Comparison of ENCODE assay signal across 8 cellular contexts in the genomic region with DNA sequence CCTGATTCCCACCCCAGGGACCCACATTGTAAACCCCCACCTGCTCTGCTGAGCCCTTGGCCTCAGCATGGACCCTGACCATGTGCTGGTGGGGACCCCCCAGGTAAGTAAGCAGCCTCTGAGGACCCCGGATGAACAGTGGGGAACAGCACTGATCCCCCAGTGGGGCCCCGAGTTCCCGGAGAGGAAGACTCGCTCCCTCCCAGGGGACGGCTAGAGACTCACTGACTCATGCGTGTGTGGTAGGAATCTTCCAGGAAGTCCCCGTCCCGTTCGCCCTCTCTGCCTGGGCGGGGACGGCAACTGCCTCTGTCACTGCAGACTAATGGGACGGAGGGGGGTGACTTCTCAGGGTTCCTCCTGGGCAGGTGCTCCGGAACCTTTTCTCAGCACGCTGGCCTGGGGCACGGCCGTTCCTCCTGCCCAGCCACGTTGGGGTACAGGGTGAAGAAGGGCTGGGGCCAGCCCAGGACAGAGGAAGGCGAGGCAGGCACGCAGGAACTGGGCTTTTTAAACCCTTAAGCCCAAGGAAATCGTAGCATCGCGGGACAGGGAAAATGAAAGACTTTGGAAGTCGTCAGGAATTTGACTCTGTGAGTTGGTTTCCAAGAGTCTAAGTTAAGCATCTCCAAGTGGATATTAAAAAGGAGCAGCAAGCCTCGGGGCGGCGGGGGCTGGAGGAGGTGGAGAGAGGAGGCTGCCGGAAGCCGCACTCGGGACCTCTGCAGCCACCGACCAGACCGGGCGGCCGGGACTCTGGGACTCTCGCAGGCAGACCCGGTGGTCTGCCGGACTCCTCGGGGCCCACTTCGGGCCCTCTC.
DNase-seq lines count a peak whose midpoint lies in the region; ATAC-seq and TF ChIP-seq lines count a peak whose summit lies in the region.

No MANE protein-coding gene starts in this region.

- H3K27me3 ChIP-seq in CD4-positive, alpha-beta T cell (ENCODE audit: control insufficient read depth, insufficient read depth, low read length): no peaks in the 10 kb centered on the region
- H3K27me3 ChIP-seq in HAP-1 (ENCODE audit: low read depth): no peaks in the 10 kb centered on the region
- H3K27me3 ChIP-seq in SJSA1 (replicated peaks): no peaks in the 10 kb centered on the region
- H3K27me3 ChIP-seq in iPS-20b (ENCODE audit: insufficient read depth, low read length): no peaks in the 10 kb centered on the region

- no peak for TF ChIP-seq CTCF in CD4-positive, alpha-beta T cell (IDR thresholded peaks at IDR 0.05)

- in situ Hi-C loops in HAP-1 (cut with MboI; ENCODE audit: low sequenced_read_pairs): no loop called here
- in situ Hi-C loops in G401 (cut with HindIII; ENCODE audit: low sequenced_read_pairs): no loop called here

- H3K4me1 ChIP-seq in HAP-1 (peaks cover 52% of the 10 kb centered on the region), SJSA1 (replicated peaks) (peaks cover 60% of the 10 kb centered on the region), iPS-20b (ENCODE audit: insufficient read depth, low read length) (peaks cover 21% of the 10 kb centered on the region)

- no peaks in the 10 kb centered on the region for H3K27me3 Mint-ChIP-seq in CD4-positive, alpha-beta T cell

- H3K9me3 ChIP-seq in CD4-positive, alpha-beta T cell (ENCODE audit: control insufficient read depth, low read length): no peaks in the 10 kb centered on the region
- no peaks in the 10 kb centered on the region for H3K9me3 ChIP-seq in HAP-1
- H3K9me3 ChIP-seq in SJSA1 (replicated peaks): no peaks in the 10 kb centered on the region
- no peaks in the 10 kb centered on the region for H3K9me3 ChIP-seq in iPS-20b (ENCODE audit: insufficient read depth, low read depth, low read length)

- POLR2A ChIA-PET in CD4-positive, alpha-beta T cell (lab: Charles Lee): no interaction called here

- peak overlapping the region; percentile 68 for H3K4me3 Mint-ChIP-seq in CD4-positive, alpha-beta T cell

- H3K9ac ChIP-seq in iPS-20b (ENCODE audit: low read depth, low read length): 0 out of 2 replicates have a peak overlapping the region, but pooled peaks have one; percentile 21

- intact Hi-C loops in CD4-positive, alpha-beta T cell (cut with DNase I, micrococcal nuclease): loop anchor here in 1 of 2 experiments (10.0 kb wide), 1 partner anchor 695 kb away; no protein-coding TSS in a partner anchor

- no peaks in the 10 kb centered on the region for H3K9me3 Mint-ChIP-seq in CD4-positive, alpha-beta T cell

- peak in 7 of 10 experiments; percentile 26 to 61 (median 37) for DNase-seq in CD4-positive, alpha-beta T cell
- DNase-seq in HAP-1 (ENCODE audit: low spot score in 2 of 2): peak; percentile 68 to 85
- peak; percentile 93 to 97 for DNase-seq in SJSA1 (ENCODE audit: low read depth in 1 of 2, low spot score in 2 of 2)
- peak in 2 of 3 donors; percentile 59 to 69 for DNase-seq in stimulated activated CD4-positive, alpha-beta T cell treated with anti-CD3 and anti-CD28 coated beads, Interleukin-12 subunit alpha, Interleukin-12 subunit beta, amount 100 ng/mL, for 48 hours (ENCODE audit: low read depth in 2 of 3, low spot score in 1 of 3)
- DNase-seq in G401 (ENCODE audit: low spot score): no peak

- peak overlapping the region; percentile 45 for H3K4me3 ChIP-seq in HAP-1
- peak overlapping the region; percentile 49 for H3K4me3 ChIP-seq in SJSA1
- H3K4me3 ChIP-seq in iPS-20b (ENCODE audit: low read length): no peak overlapping the region

- H3K27ac ChIP-seq in CD4-positive, alpha-beta T cell (ENCODE audit: low read depth, low read length): peak overlapping the region; percentile 21
- peak overlapping the region; percentile 92 for H3K27ac ChIP-seq in SJSA1
- H3K27ac ChIP-seq in angular gyrus (ENCODE audit: low read depth, low read length): peak overlapping the region; percentile 62
- no peak overlapping the region for H3K27ac ChIP-seq in iPS-20b (ENCODE audit: low read length)

- H3K27ac Mint-ChIP-seq in CD4-positive, alpha-beta T cell: peak overlapping the region; percentile 37

- H3K36me3 ChIP-seq in HAP-1 (replicated peaks) (no peaks in the 10 kb centered on the region; the same call in 1 of the 2 replicates), SJSA1 (peaks cover 23% of the 10 kb centered on the region), iPS-20b (ENCODE audit: insufficient read depth, low read depth, low read length) (no peaks in the 10 kb centered on the region)

- CTCF ChIA-PET in CD4-positive, alpha-beta T cell (lab: Charles Lee): no interaction called here

- H3K4me1 Mint-ChIP-seq in CD4-positive, alpha-beta T cell (ENCODE audit: low read depth): peaks cover 28% of the 10 kb centered on the region

- ATAC-seq in CD4-positive, alpha-beta T cell (ENCODE audit: poor library complexity): peak; percentile 84
- ATAC-seq in GM21529 (IDR thresholded peaks at IDR 0.05; ENCODE audit: unreplicated experiment): no peak

- no peaks in the 10 kb centered on the region for H3K36me3 Mint-ChIP-seq in CD4-positive, alpha-beta T cell (ENCODE audit: low read depth)
